1 cellular context compared by ENCODE assay signal in genomic region chr5:176784218-176785165, GRCh38.
TF ChIP-seq lines count a peak whose summit lies in the region.

No MANE protein-coding gene starts in this region.

TF ChIP-seq in A549, 52 proteins besides CTCF, POLR2A, EP300 and RAD21 (continued from another document):
- TF ChIP-seq KDM1A (IDR thresholded peaks at IDR 0.05; ENCODE audit: low read depth) = no peak
- TF ChIP-seq, protein P1, sequence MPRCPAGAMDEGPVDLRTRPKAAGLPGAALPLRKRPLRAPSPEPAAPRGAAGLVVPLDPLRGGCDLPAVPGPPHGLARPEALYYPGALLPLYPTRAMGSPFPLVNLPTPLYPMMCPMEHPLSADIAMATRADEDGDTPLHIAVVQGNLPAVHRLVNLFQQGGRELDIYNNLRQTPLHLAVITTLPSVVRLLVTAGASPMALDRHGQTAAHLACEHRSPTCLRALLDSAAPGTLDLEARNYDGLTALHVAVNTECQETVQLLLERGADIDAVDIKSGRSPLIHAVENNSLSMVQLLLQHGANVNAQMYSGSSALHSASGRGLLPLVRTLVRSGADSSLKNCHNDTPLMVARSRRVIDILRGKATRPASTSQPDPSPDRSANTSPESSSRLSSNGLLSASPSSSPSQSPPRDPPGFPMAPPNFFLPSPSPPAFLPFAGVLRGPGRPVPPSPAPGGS (IDR thresholded peaks at IDR 0.05) = no peak
